ENCODE assay signal across 33 cellular contexts in the genomic region with DNA sequence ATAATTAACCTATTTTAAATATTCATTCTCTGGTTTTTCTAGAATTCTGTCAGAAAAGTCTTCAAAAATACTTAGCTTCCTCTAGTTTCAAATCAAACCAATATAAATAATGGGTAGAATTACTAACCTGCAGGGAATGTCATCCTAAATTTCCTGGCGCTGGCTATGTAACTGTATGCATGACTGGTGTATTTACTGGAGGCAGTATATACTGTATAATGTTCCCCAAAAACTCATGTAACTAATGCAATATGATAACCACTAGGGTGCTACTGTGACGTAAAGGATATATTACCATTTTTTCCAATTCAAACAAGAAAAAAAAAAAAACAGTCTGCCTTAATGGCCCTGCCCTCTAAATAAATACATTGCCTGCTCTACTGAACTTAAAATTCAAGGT.
"Had no signal": no experiment of that assay in that cellular context is flagged by ENCODE, and none has a peak within 500 bp of the region (broad histone marks: within the 10 kb centered on the region; RNA-seq: fewer than 3 reads in every experiment).

No MANE protein-coding gene starts in this region.

- H3K4me3 ChIP-seq: MG63 had no signal

- H3K36me3 ChIP-seq: MG63 had no signal

- DNase-seq: Karpas-422, Kasumi-1, MV-4-11, NCI-H1048, NCI-H1092, NCI-H1092 treated with DMSO at 0.1 percent for 48 hours, NCI-H1105, NCI-H1105 treated with DMSO at 0.1 percent for 48 hours, NCI-H1417, NCI-H1417 treated with DMSO at 0.1 percent for 48 hours, NCI-H1436, NCI-H1436 treated with DMSO at 0.1 percent for 48 hours, NCI-H146, NCI-H1694, NCI-H1694 treated with DMSO at 0.1 percent for 48 hours, NCI-H187, NCI-H187 treated with DMSO at 0.1 percent for 48 hours, NCI-H1930, NCI-H2029, NCI-H2029 treated with DMSO at 0.1 percent for 48 hours, NCI-H2081, NCI-H2081 treated with DMSO at 0.1 percent for 48 hours, NCI-H2107, NCI-H2171, NCI-H2171 treated with DMSO at 0.1 percent for 48 hours, NCI-H2227 treated with DMSO at 0.1 percent for 48 hours, NCI-H226, NCI-H345, NCI-H446 treated with DMSO at 0.1 percent for 48 hours, NCI-H510A, NCI-H510A treated with DMSO at 0.1 percent for 48 hours, NCI-H524 had no signal

- H3K9me3 ChIP-seq: MG63 had no signal

- H3K27me3 ChIP-seq: MG63 had no signal
